In genomic region chr9:136726631-136727191, GRCh38 we compare ENCODE assay signal across 6 cellular contexts. TPM values are rescaled to one million over a fixed set of nuclear protein-coding genes. Genes with fewer than 3 reads are reported as not detected.
DNase-seq lines count a peak whose midpoint lies in the region; ATAC-seq and TF ChIP-seq lines count a peak whose summit lies in the region.

No MANE protein-coding gene starts in this region.

- no peaks in the 10 kb centered on the region for H3K9me3 ChIP-seq in thoracic aorta

- H3K79me2 ChIP-seq in GM23338 (replicated peaks; ENCODE audit: insufficient read depth): peaks cover 35% of the 10 kb centered on the region

- H3K27ac ChIP-seq in GM23338 (ENCODE audit: low read depth): 0 out of 2 replicates have a peak overlapping the region, but pooled peaks have one; percentile 39
- peak overlapping the region; percentile 74 for H3K27ac ChIP-seq in foreskin keratinocyte
- no peak overlapping the region for H3K27ac ChIP-seq in thoracic aorta

- no peak overlapping the region for H2AFZ ChIP-seq in GM23338

- peaks cover 31% of the 10 kb centered on the region for H4K20me1 ChIP-seq in GM23338 (replicated peaks; ENCODE audit: insufficient read depth)

- TF ChIP-seq CTCF in GM23338 (conservative IDR thresholded peaks at IDR 0.05; ENCODE audit: low read depth in 2 of 2) (peak in 1 of 2 experiments; percentile 46; a peak in 2 of 4 replicates), foreskin keratinocyte (conservative IDR thresholded peaks at IDR 0.05) (peak; percentile 55), thoracic aorta (IDR thresholded peaks at IDR 0.05) (no peak)

- H3K4me3 Mint-ChIP-seq in GM23338: peak overlapping the region; percentile 93

- ATAC-seq in GM23338 (peak; percentile 1; the same call in 2 of the 3 replicates), foreskin keratinocyte (no peak), thoracic aorta (ENCODE audit: insufficient number of reproducible peaks, low FRiP score, low read depth) (no peak)

- H3K9me2 ChIP-seq in GM23338 (ENCODE audit: insufficient read depth): no peaks in the 10 kb centered on the region

- H3K4me3 ChIP-seq in GM23338: peak overlapping the region; percentile 99
- H3K4me3 ChIP-seq in thoracic aorta: peak overlapping the region; percentile 76

- peaks cover 50% of the 10 kb centered on the region for H3K36me3 Mint-ChIP-seq in GM23338 (ENCODE audit: low read depth)

- H3K4me1 ChIP-seq in GM23338 (ENCODE audit: insufficient read depth) (peaks cover 9% of the 10 kb centered on the region; the same call in 1 of the 2 replicates), foreskin keratinocyte (peaks cover 8% of the 10 kb centered on the region), thoracic aorta (ENCODE audit: control insufficient read depth in 1 of 2, low read depth in 2 of 2) (peaks cover 8 to 28% of the 10 kb centered on the region in 2 donors)

- H3K27me3 ChIP-seq in GM23338 (ENCODE audit: insufficient read depth): peaks cover 15% of the 10 kb centered on the region
- H3K27me3 ChIP-seq in foreskin keratinocyte: no peaks in the 10 kb centered on the region
- H3K27me3 ChIP-seq in thoracic aorta (replicated peaks; ENCODE audit: insufficient read depth): no peaks in the 10 kb centered on the region

- H3K4me1 Mint-ChIP-seq in GM23338: peaks cover 18% of the 10 kb centered on the region

- H3K9me3 Mint-ChIP-seq in GM23338: no peaks in the 10 kb centered on the region; the same call in 2 of the 3 replicates

- DNase-seq in GM23338 (ENCODE audit: low spot score) (no peak), UCSD-AML1 (lab: John Stamatoyannopoulos, UW; ENCODE audit: unreplicated experiment) (peak; percentile 47), foreskin keratinocyte (peak in 1 of 2 donors; percentile 29), thoracic aorta (ENCODE audit: low spot score) (no peak), cortex of kidney (lab: John Stamatoyannopoulos, UW) (no peak), DMS153 (lab: John Stamatoyannopoulos, UW) (no peak)

- peaks cover 22% of the 10 kb centered on the region for H3K36me3 ChIP-seq in GM23338 (ENCODE audit: insufficient read depth)
- peaks cover 21% of the 10 kb centered on the region for H3K36me3 ChIP-seq in thoracic aorta

- H3F3A ChIP-seq in GM23338 (replicated peaks; ENCODE audit: low read depth): peaks cover 50% of the 10 kb centered on the region

- peaks cover 27% of the 10 kb centered on the region for H3K27me3 Mint-ChIP-seq in GM23338 (ENCODE audit: insufficient read depth, low read depth, poor library complexity)

- peak overlapping the region; percentile 94 for H3K4me2 ChIP-seq in GM23338

- H3K27ac Mint-ChIP-seq in GM23338: peak overlapping the region; percentile 94

TF ChIP-seq in GM23338, 12 proteins besides CTCF, POLR2A, EP300 and RAD21 (continues in another document):
- TF ChIP-seq ZNF462 (CRISPR knock-in tag; IDR thresholded peaks at IDR 0.05): no peak
- TF ChIP-seq NANOG (IDR thresholded peaks at IDR 0.05; ENCODE audit: borderline replicate concordance): no peak
- TF ChIP-seq ZNF114 (CRISPR knock-in tag; IDR thresholded peaks at IDR 0.05): no peak
- no peak for TF ChIP-seq JUNB (IDR thresholded peaks at IDR 0.05; ENCODE audit: unreplicated experiment)

RNA-seq across cellular contexts. Expression of gene DIPK1B, which starts 14.3 kb away (rescaled TPM):
- total RNA-seq in GM23338 (2014; rRNA removed; shearing (Covaris generic)): 47.2 and 60.0 TPM in 2 replicates
- 18.7 and 24.2 TPM in 2 replicates for polyA plus RNA-seq in GM23338 (2016; fragmentation: Nextera tagmentation; extraction: Ambion mirVana)
- 0.07 and 0.21 TPM in 2 replicates for total RNA-seq in foreskin keratinocyte
- 0.18 and 0.19 TPM in 2 replicates for polyA plus RNA-seq in foreskin keratinocyte
- total RNA-seq in thoracic aorta: 1 to 10 TPM; 4.8 to 6.9 TPM

RNA-seq across cellular contexts. Expression of gene LCN10, which starts 16.0 kb away (rescaled TPM):
- 0.45 and 9.8 TPM in 2 replicates for total RNA-seq in GM23338 (2014; rRNA removed; shearing (Covaris generic))
- polyA plus RNA-seq in GM23338 (2016; fragmentation: Nextera tagmentation; extraction: Ambion mirVana): 0.43 and 0.74 TPM in 2 replicates
- not detected in 2 replicates for total RNA-seq in foreskin keratinocyte
- not detected in 2 replicates for polyA plus RNA-seq in foreskin keratinocyte
- 1 to 10 TPM; 3.1 to 9.4 TPM for total RNA-seq in thoracic aorta

RNA-seq across cellular contexts. Expression of gene LCN6, which starts 21.6 kb away (rescaled TPM):
- total RNA-seq in GM23338 (2014; rRNA removed; shearing (Covaris generic)): not detected in 2 replicates
- not detected in 2 replicates for polyA plus RNA-seq in GM23338 (2016; fragmentation: Nextera tagmentation; extraction: Ambion mirVana)
- not detected in 2 replicates for total RNA-seq in foreskin keratinocyte
- polyA plus RNA-seq in foreskin keratinocyte: not detected in 2 replicates
- 10 to 100 TPM in 1 of 2 donors, 1 to 10 TPM in 1; 4.5 to 25.3 TPM for total RNA-seq in thoracic aorta

RNA-seq across cellular contexts. Expression of gene LCN8, which starts 31.3 kb away (rescaled TPM):
- total RNA-seq in GM23338 (2014; rRNA removed; shearing (Covaris generic)): not detected in 2 replicates
- not detected in 2 replicates for polyA plus RNA-seq in GM23338 (2016; fragmentation: Nextera tagmentation; extraction: Ambion mirVana)
- total RNA-seq in foreskin keratinocyte: not detected in 2 replicates
- not detected in 2 replicates for polyA plus RNA-seq in foreskin keratinocyte
- not detected for total RNA-seq in thoracic aorta

RNA-seq across cellular contexts. Expression of gene LCN15, which starts 37.6 kb away (rescaled TPM):
- total RNA-seq in GM23338 (2014; rRNA removed; shearing (Covaris generic)): 0.54 and 0.90 TPM in 2 replicates
- 0.76 and 1.2 TPM in 2 replicates for polyA plus RNA-seq in GM23338 (2016; fragmentation: Nextera tagmentation; extraction: Ambion mirVana)
- total RNA-seq in foreskin keratinocyte: not detected in 2 replicates
- polyA plus RNA-seq in foreskin keratinocyte: not detected in 2 replicates
- not detected for total RNA-seq in thoracic aorta

Comparison
In these comparisons a context has a peak if more than half of its experiments do, and no peak if none do; other contexts are left out.
1. H3K27ac ChIP-seq: peak in GM23338 (single experiment) and foreskin keratinocyte (single experiment); none in thoracic aorta (0 of 2).